20 cellular contexts compared by ENCODE assay signal in genomic region chr1:97013904-97014303, GRCh38.
DNase-seq lines count a peak whose midpoint lies in the region; ATAC-seq and TF ChIP-seq lines count a peak whose summit lies in the region.
"Had no signal": no experiment of that assay in that cellular context is flagged by ENCODE, and none has a peak within 500 bp of the region (broad histone marks: within the 10 kb centered on the region; RNA-seq: fewer than 3 reads in every experiment).

No MANE protein-coding gene starts in this region.

- peaks cover 5% of the 10 kb centered on the region for H3K27me3 Mint-ChIP-seq in activated T-helper 17 cell treated with anti-CD3 and anti-CD28 coated beads, Interleukin-2, amount 50 U/mL, for 72 hours

- in situ Hi-C loops in astrocyte of the cerebellum (cut with HindIII; ENCODE audit: low sequenced_read_pairs) = no loop called here

- H3K9me3 Mint-ChIP-seq in activated T-helper 17 cell treated with anti-CD3 and anti-CD28 coated beads, Interleukin-2, amount 50 U/mL, for 72 hours = no peaks in the 10 kb centered on the region
- H3K9me3 Mint-ChIP-seq: activated T-helper 2 cell treated with anti-CD3 and anti-CD28 coated beads, Interferon-gamma antibody, Interleukin-2, Interleukin-4, amounts not matched to agents 10 μg/mL and 5 μg/mL and 100 μg/mL, durations not matched to agents 14 hours and 24 hours and 36 hours; CD4-positive, alpha-beta T cell had no signal

- TF ChIP-seq CTCF in astrocyte of the cerebellum (IDR thresholded peaks at IDR 0.05; ENCODE audit: low read depth, low read length, missing control alignments) (no peak), foreskin fibroblast (IDR thresholded peaks at IDR 0.05; ENCODE audit: low read depth, low read length) (no peak)

- no peak overlapping the region for H3K4me3 Mint-ChIP-seq in activated T-helper 17 cell treated with anti-CD3 and anti-CD28 coated beads, Interleukin-2, amount 50 U/mL, for 72 hours
- H3K4me3 Mint-ChIP-seq: CD4-positive, alpha-beta T cell; natural killer cell had no signal

- H3K36me3 Mint-ChIP-seq in activated T-helper 17 cell treated with anti-CD3 and anti-CD28 coated beads, Interleukin-2, amount 50 U/mL, for 72 hours (ENCODE audit: low read depth) = no peaks in the 10 kb centered on the region
- H3K36me3 Mint-ChIP-seq: natural killer cell had no signal

- no peak for ATAC-seq in activated T-helper 17 cell treated with anti-CD3 and anti-CD28 coated beads, Interleukin-2, amount 50 U/mL, for 72 hours (replicated peaks)
- no peak for ATAC-seq in HG02885 (IDR thresholded peaks at IDR 0.05; ENCODE audit: poor library complexity, unreplicated experiment)
- ATAC-seq: natural killer cell had no signal

- H3K4me3 ChIP-seq in astrocyte of the cerebellum (ENCODE audit: low read depth, low read length) = no peak overlapping the region
- H3K4me3 ChIP-seq in foreskin fibroblast (ENCODE audit: low read depth in 1 of 2, low read length in 2 of 2) = no peak overlapping the region
- H3K4me3 ChIP-seq: esophagus squamous epithelium, lung, Peyer's patch had no signal

- peak; percentile 51 for DNase-seq in HS-27A (ENCODE audit: low read depth)
- peak; percentile 27 for DNase-seq in astrocyte of the cerebellum (ENCODE audit: low read depth)
- DNase-seq in foreskin fibroblast = peak; percentile 67 to 81
- peak; percentile 71 for DNase-seq in stromal cell of bone marrow (ENCODE audit: low read depth)
- no peak for DNase-seq in foreskin melanocyte
- DNase-seq: activated CD8-positive, alpha-beta memory T cell treated with anti-CD3 and anti-CD28 coated beads for 24 hours; amygdala; CD4-positive, alpha-beta T cell; DMS79; esophagus squamous epithelium; MM.1S; natural killer cell; NCI-H2029 treated with DMSO at 0.1 percent for 48 hours; NCI-H526 treated with DMSO at 0.1 percent for 48 hours; Peyer's patch; stimulated activated CD4-positive, alpha-beta T cell treated with anti-CD3 and anti-CD28 coated beads, Interleukin-2, amount 100 ng/mL, for 48 hours had no signal

- H3K4me1 Mint-ChIP-seq in activated T-helper 17 cell treated with anti-CD3 and anti-CD28 coated beads, Interleukin-2, amount 50 U/mL, for 72 hours = no peaks in the 10 kb centered on the region
- H3K4me1 Mint-ChIP-seq: natural killer cell had no signal

- no peak overlapping the region for H3K27ac Mint-ChIP-seq in activated T-helper 17 cell treated with anti-CD3 and anti-CD28 coated beads, Interleukin-2, amount 50 U/mL, for 72 hours
- H3K27ac Mint-ChIP-seq: activated T-helper 2 cell treated with anti-CD3 and anti-CD28 coated beads, Interferon-gamma antibody, Interleukin-2, Interleukin-4, amounts not matched to agents 10 μg/mL and 5 μg/mL and 100 μg/mL, durations not matched to agents 14 hours and 24 hours and 36 hours; CD4-positive, alpha-beta T cell; natural killer cell had no signal
